Comparison of ENCODE assay signal across 8 cellular contexts in genomic region chr6:3457710-3458605, GRCh38. TPM values are rescaled to one million over a fixed set of nuclear protein-coding genes. Genes with fewer than 3 reads are reported as not detected.
DNase-seq lines count a peak whose midpoint lies in the region; ATAC-seq and TF ChIP-seq lines count a peak whose summit lies in the region.

No MANE protein-coding gene starts in this region.

- peaks cover 15% of the 10 kb centered on the region; the same call in 1 of the 2 replicates for H3K79me2 ChIP-seq in HCT116 (ENCODE audit: insufficient read depth, low read length)

- H2AFZ ChIP-seq in HCT116 (ENCODE audit: low read depth, low read length, poor library complexity, severe bottlenecking): peak overlapping the region; percentile 97

- peak overlapping the region; percentile 60 to 75 for H3K4me3 ChIP-seq in HCT116 (replicated peaks in 1 of 2; ENCODE audit: low read depth in 1 of 2, low read length in 2 of 2)
- H3K4me3 ChIP-seq in astrocyte of the spinal cord (ENCODE audit: low read depth, low read length): peak overlapping the region; percentile 40
- H3K4me3 ChIP-seq in iPS-18a (ENCODE audit: low read length): peak overlapping the region; percentile 60
- H3K4me3 ChIP-seq in retinal pigment epithelial cell (ENCODE audit: low read length): peak overlapping the region; percentile 57

- ATAC-seq in HCT116: peak; percentile 58
- ATAC-seq in HG02840 (IDR thresholded peaks at IDR 0.05; ENCODE audit: low FRiP score, unreplicated experiment): no peak

- in situ Hi-C loops in astrocyte of the spinal cord (cut with HindIII; ENCODE audit: low sequenced_read_pairs): no loop called here

- peak; percentile 42 for DNase-seq in HCT116 (ENCODE audit: low read depth, low spot score)
- DNase-seq in NCI-H748 (lab: John Stamatoyannopoulos, UW; ENCODE audit: unreplicated experiment): peak; percentile 96
- peak; percentile 29 for DNase-seq in astrocyte of the spinal cord (ENCODE audit: low read depth, low spot score)
- DNase-seq in retinal pigment epithelial cell (ENCODE audit: low read depth): no peak
- no peak for DNase-seq in NCI-H226
- no peak for DNase-seq in activated gamma-delta T cell treated with Interleukin-2 at 50 U/mL for 16 hours

- no peaks in the 10 kb centered on the region for H4K20me1 ChIP-seq in HCT116 (ENCODE audit: insufficient read depth)

- no peak for TF ChIP-seq POLR2A in HCT116 (IDR thresholded peaks at IDR 0.05; ENCODE audit: borderline replicate concordance, extremely low read depth, insufficient read depth, insufficient read length)

- H3K9me2 ChIP-seq in HCT116 (ENCODE audit: insufficient read depth): no peaks in the 10 kb centered on the region

- TF ChIP-seq CTCF in HCT116 (IDR thresholded peaks at IDR 0.05 in 2 of 3, conservative IDR thresholded peaks at IDR 0.05 in 1 of 3; ENCODE audit: borderline replicate concordance in 1 of 3, insufficient read depth in 1 of 3, low read depth in 2 of 3, low read length in 2 of 3) (no peak), astrocyte of the spinal cord (IDR thresholded peaks at IDR 0.05; ENCODE audit: low read depth, low read length) (no peak), retinal pigment epithelial cell (conservative IDR thresholded peaks at IDR 0.05; ENCODE audit: low read depth, low read length) (no peak)

- BruUV-seq in HCT116 (replicated peaks; lab: Mats Ljungman, UMichigan): no TSS peak

- H3K36me3 ChIP-seq in HCT116 (ENCODE audit: control insufficient read depth in 1 of 2, insufficient read depth in 2 of 2, low read length in 2 of 2): no peaks in the 10 kb centered on the region
- H3K36me3 ChIP-seq in iPS-18a (ENCODE audit: control insufficient read depth, low read depth, low read length): no peaks in the 10 kb centered on the region

- peak overlapping the region; percentile 60; the same call in 1 of the 2 replicates for H3K27ac ChIP-seq in HCT116 (ENCODE audit: low read depth, low read length)
- H3K27ac ChIP-seq in iPS-18a (ENCODE audit: low read length): no peak overlapping the region

- peak overlapping the region; percentile 57 for H3K9ac ChIP-seq in HCT116 (ENCODE audit: low read length)
- H3K9ac ChIP-seq in iPS-18a (ENCODE audit: low read length): no peak overlapping the region

- no peaks in the 10 kb centered on the region for H3K9me3 ChIP-seq in HCT116 (ENCODE audit: control insufficient read depth in 1 of 2, insufficient read depth in 1 of 2, low read depth in 1 of 2, low read length in 2 of 2)
- H3K9me3 ChIP-seq in iPS-18a (ENCODE audit: control insufficient read depth, low read depth, low read length): no peaks in the 10 kb centered on the region

- RAD21 ChIA-PET in HCT116 (lab: Charles Lee; ENCODE audit: low non-redundant PET in 1 of 2, low total read pairs in 2 of 2, uncharacterized antibody in 2 of 2, unreplicated experiment in 2 of 2): no interaction called here

- peaks cover 10 to 22% of the 10 kb centered on the region in 2 experiments for H3K4me1 ChIP-seq in HCT116 (ENCODE audit: control insufficient read depth in 1 of 2, insufficient read depth in 2 of 2, low read length in 2 of 2)
- peaks cover 37% of the 10 kb centered on the region for H3K4me1 ChIP-seq in iPS-18a (ENCODE audit: control insufficient read depth, low read depth, low read length)

- intact Hi-C loops in HCT116 (cut with micrococcal nuclease): loop anchor here (1.0 to 2.0 kb wide), 2 partner anchors 179 to 274 kb away; no protein-coding TSS in a partner anchor

- TF ChIP-seq RAD21 in HCT116 (IDR thresholded peaks at IDR 0.05; ENCODE audit: low read depth): no peak

- CTCF ChIA-PET in HCT116 (lab: Charles Lee): interaction anchor here (0.7 kb wide), 1 partner anchor 53 kb away, joined by 5 read pairs; no protein-coding TSS in a partner anchor

- peak overlapping the region; percentile 97 for H3K4me2 ChIP-seq in HCT116 (ENCODE audit: low read length)

- POLR2A ChIA-PET in HCT116 (lab: Charles Lee): interaction anchor here (0.7 kb wide), 1 partner anchor 532 kb away, joined by 3 read pairs; no protein-coding TSS in a partner anchor

- H3K27me3 ChIP-seq in HCT116 (ENCODE audit: insufficient read depth, low read length): no peaks in the 10 kb centered on the region
- H3K27me3 ChIP-seq in iPS-18a (ENCODE audit: control insufficient read depth, insufficient read depth, low read length): peaks cover 46% of the 10 kb centered on the region

TF ChIP-seq in HCT116, 20 proteins besides CTCF, POLR2A, EP300 and RAD21:
- TF ChIP-seq TCF7L2 (IDR thresholded peaks at IDR 0.05; ENCODE audit: borderline replicate concordance, extremely low read depth, insufficient read depth, insufficient read length) (peak; percentile 25), CBX3 (IDR thresholded peaks at IDR 0.05; ENCODE audit: low read depth) (no peak)
- TF ChIP-seq, protein P1, sequence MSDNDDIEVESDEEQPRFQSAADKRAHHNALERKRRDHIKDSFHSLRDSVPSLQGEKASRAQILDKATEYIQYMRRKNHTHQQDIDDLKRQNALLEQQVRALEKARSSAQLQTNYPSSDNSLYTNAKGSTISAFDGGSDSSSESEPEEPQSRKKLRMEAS (IDR thresholded peaks at IDR 0.05): peak; percentile 41; the same call in 1 of the 2 replicates
- TF ChIP-seq, protein P2, sequence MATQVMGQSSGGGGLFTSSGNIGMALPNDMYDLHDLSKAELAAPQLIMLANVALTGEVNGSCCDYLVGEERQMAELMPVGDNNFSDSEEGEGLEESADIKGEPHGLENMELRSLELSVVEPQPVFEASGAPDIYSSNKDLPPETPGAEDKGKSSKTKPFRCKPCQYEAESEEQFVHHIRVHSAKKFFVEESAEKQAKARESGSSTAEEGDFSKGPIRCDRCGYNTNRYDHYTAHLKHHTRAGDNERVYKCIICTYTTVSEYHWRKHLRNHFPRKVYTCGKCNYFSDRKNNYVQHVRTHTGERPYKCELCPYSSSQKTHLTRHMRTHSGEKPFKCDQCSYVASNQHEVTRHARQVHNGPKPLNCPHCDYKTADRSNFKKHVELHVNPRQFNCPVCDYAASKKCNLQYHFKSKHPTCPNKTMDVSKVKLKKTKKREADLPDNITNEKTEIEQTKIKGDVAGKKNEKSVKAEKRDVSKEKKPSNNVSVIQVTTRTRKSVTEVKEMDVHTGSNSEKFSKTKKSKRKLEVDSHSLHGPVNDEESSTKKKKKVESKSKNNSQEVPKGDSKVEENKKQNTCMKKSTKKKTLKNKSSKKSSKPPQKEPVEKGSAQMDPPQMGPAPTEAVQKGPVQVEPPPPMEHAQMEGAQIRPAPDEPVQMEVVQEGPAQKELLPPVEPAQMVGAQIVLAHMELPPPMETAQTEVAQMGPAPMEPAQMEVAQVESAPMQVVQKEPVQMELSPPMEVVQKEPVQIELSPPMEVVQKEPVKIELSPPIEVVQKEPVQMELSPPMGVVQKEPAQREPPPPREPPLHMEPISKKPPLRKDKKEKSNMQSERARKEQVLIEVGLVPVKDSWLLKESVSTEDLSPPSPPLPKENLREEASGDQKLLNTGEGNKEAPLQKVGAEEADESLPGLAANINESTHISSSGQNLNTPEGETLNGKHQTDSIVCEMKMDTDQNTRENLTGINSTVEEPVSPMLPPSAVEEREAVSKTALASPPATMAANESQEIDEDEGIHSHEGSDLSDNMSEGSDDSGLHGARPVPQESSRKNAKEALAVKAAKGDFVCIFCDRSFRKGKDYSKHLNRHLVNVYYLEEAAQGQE (IDR thresholded peaks at IDR 0.05; ENCODE audit: low read depth): no peak

RNA-seq across cellular contexts. Expression of gene SLC22A23, which starts 1.1 kb away (rescaled TPM):
- total RNA-seq in HCT116 (2021; ENCODE audit: unreplicated experiment): 11.5 TPM
- polyA plus RNA-seq in HCT116 (2012): 6.8 and 7.7 TPM in 2 replicates

Comparison
In these comparisons a context has a peak if more than half of its experiments do, and no peak if none do; other contexts are left out.
1. DNase-seq: peak in HCT116 (single experiment), NCI-H748 (single experiment) and astrocyte of the spinal cord (single experiment); none in retinal pigment epithelial cell (single experiment), NCI-H226 (single experiment) and activated gamma-delta T cell treated with Interleukin-2 at 50 U/mL for 16 hours (single experiment).
2. Peak in every context shown above with its lines, with median percentiles within 50 percentile points of each other: H3K4me3 ChIP-seq.